1 cellular context compared by ENCODE assay signal in genomic region chr12:11730299-11731041, GRCh38.
TF ChIP-seq lines count a peak whose summit lies in the region.

No MANE protein-coding gene starts in this region.

TF ChIP-seq in GM12878, 131 proteins besides CTCF, POLR2A, EP300 and RAD21 (continued from another document and continues in another):
- TF ChIP-seq, protein P1, sequence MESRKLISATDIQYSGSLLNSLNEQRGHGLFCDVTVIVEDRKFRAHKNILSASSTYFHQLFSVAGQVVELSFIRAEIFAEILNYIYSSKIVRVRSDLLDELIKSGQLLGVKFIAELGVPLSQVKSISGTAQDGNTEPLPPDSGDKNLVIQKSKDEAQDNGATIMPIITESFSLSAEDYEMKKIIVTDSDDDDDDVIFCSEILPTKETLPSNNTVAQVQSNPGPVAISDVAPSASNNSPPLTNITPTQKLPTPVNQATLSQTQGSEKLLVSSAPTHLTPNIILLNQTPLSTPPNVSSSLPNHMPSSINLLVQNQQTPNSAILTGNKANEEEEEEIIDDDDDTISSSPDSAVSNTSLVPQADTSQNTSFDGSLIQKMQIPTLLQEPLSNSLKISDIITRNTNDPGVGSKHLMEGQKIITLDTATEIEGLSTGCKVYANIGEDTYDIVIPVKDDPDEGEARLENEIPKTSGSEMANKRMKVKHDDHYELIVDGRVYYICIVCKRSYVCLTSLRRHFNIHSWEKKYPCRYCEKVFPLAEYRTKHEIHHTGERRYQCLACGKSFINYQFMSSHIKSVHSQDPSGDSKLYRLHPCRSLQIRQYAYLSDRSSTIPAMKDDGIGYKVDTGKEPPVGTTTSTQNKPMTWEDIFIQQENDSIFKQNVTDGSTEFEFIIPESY (IDR thresholded peaks at IDR 0.05): no peak
- TF ChIP-seq CBFB (IDR thresholded peaks at IDR 0.05; ENCODE audit: low read depth) (peak; percentile 75), BCLAF1 (IDR thresholded peaks at IDR 0.05) (no peak), SREBF1 (IDR thresholded peaks at IDR 0.05; ENCODE audit: low read length) (no peak), MEF2B (IDR thresholded peaks at IDR 0.05; ENCODE audit: partially characterized antibody, poor library complexity, severe bottlenecking) (peak; percentile 64), ZBED1 (IDR thresholded peaks at IDR 0.05; ENCODE audit: borderline replicate concordance) (peak; percentile 28; the same call in 1 of the 2 replicates), NRF1 (conservative IDR thresholded peaks at IDR 0.05; ENCODE audit: low read depth, low read length) (no peak), LARP7 (IDR thresholded peaks at IDR 0.05) (no peak), ZNF687 (IDR thresholded peaks at IDR 0.05) (peak; percentile 52; the same call in 1 of the 2 replicates), ELK1 (IDR thresholded peaks at IDR 0.05; ENCODE audit: low read depth, low read length) (no peak), SMAD5 (IDR thresholded peaks at IDR 0.05; ENCODE audit: low read depth) (no peak; the same call in none of the 2 replicates), KLF5 (IDR thresholded peaks at IDR 0.05; ENCODE audit: partially characterized antibody) (no peak), TAF1 (IDR thresholded peaks at IDR 0.05; ENCODE audit: borderline replicate concordance, low read depth, low read length) (peak; percentile 65), HDGF (IDR thresholded peaks at IDR 0.05) (no peak), SIN3A (IDR thresholded peaks at IDR 0.05; ENCODE audit: low read depth, low read length) (no peak), ZBTB40 (IDR thresholded peaks at IDR 0.05; ENCODE audit: borderline replicate concordance) (no peak), FOXK2 (IDR thresholded peaks at IDR 0.05) (no peak), GATAD2B (conservative IDR thresholded peaks at IDR 0.05; ENCODE audit: low read depth) (0 out of 2 replicates have a peak, but pooled peaks have one; percentile 51), PAX8 (IDR thresholded peaks at IDR 0.05) (no peak), SRF (IDR thresholded peaks at IDR 0.05; ENCODE audit: low read depth in 2 of 2, low read length in 2 of 2) (no peak), CHD1 (IDR thresholded peaks at IDR 0.05; ENCODE audit: low read depth, low read length) (no peak), FOXM1 (IDR thresholded peaks at IDR 0.05; ENCODE audit: low read depth, low read length) (peak; percentile 26; the same call in 1 of the 2 replicates), PRDM15 (CRISPR knock-in tag; IDR thresholded peaks at IDR 0.05) (peak; percentile 21; the same call in 1 of the 2 replicates)
- TF ChIP-seq, protein P2, sequence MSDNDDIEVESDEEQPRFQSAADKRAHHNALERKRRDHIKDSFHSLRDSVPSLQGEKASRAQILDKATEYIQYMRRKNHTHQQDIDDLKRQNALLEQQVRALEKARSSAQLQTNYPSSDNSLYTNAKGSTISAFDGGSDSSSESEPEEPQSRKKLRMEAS (IDR thresholded peaks at IDR 0.05; ENCODE audit: low read depth, low read length): 0 out of 2 replicates have a peak, but pooled peaks have one; percentile 34
- TF ChIP-seq, protein P3, sequence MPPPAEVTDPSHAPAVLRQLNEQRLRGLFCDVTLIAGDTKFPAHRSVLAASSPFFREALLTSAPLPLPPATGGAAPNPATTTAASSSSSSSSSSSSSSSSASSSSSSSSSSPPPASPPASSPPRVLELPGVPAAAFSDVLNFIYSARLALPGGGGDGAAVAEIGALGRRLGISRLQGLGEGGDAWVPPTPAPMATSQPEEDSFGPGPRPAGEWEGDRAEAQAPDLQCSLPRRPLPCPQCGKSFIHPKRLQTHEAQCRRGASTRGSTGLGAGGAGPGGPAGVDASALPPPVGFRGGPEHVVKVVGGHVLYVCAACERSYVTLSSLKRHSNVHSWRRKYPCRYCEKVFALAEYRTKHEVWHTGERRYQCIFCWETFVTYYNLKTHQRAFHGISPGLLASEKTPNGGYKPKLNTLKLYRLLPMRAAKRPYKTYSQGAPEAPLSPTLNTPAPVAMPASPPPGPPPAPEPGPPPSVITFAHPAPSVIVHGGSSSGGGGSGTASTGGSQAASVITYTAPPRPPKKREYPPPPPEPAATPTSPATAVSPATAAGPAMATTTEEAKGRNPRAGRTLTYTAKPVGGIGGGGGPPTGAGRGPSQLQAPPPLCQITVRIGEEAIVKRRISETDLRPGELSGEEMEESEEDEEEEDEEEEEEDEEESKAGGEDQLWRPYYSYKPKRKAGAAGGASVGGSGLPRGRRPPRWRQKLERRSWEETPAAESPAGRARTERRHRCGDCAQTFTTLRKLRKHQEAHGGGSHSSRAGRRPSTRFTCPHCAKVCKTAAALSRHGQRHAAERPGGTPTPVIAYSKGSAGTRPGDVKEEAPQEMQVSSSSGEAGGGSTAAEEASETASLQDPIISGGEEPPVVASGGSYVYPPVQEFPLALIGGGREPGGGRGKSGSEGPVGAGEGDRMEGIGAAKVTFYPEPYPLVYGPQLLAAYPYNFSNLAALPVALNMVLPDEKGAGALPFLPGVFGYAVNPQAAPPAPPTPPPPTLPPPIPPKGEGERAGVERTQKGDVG (CRISPR knock-in tag; IDR thresholded peaks at IDR 0.05): peak; percentile 78; the same call in 1 of the 2 replicates
- TF ChIP-seq, protein P4, sequence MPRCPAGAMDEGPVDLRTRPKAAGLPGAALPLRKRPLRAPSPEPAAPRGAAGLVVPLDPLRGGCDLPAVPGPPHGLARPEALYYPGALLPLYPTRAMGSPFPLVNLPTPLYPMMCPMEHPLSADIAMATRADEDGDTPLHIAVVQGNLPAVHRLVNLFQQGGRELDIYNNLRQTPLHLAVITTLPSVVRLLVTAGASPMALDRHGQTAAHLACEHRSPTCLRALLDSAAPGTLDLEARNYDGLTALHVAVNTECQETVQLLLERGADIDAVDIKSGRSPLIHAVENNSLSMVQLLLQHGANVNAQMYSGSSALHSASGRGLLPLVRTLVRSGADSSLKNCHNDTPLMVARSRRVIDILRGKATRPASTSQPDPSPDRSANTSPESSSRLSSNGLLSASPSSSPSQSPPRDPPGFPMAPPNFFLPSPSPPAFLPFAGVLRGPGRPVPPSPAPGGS (IDR thresholded peaks at IDR 0.05; ENCODE audit: borderline replicate concordance, insufficient read depth, low read depth, low read length, poor library complexity, severe bottlenecking): peak; percentile 11
